9 cellular contexts compared by ENCODE assay signal in the genomic region with DNA sequence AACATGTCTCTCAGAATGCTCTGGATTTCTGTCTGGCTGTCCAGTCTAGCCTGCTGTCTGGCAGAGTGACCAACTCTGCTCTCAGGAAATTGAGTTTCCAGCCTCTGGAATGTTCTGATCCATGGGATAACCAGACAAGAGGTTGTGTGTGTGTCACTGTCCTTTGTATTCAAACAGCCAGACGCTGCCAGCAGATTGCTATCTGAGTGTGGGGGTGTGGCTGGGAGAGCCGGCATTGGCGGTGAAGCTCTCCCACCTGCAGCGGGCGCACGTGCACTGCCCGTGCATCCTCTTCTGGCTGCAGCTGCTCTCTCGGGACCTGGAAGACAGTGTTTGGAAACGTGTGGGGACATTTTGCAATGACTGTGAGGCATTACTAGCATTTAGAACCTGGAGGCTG. TPM values are rescaled to one million over a fixed set of nuclear protein-coding genes. Genes with fewer than 3 reads are reported as not detected.
DNase-seq lines count a peak whose midpoint lies in the region; ATAC-seq, FAIRE-seq and TF ChIP-seq lines count a peak whose summit lies in the region.
"Had no signal": no experiment of that assay in that cellular context is flagged by ENCODE, and none has a peak within 500 bp of the region (broad histone marks: within the 10 kb centered on the region; RNA-seq: fewer than 3 reads in every experiment).

No MANE protein-coding gene starts in this region.

- 16 to 33% methylated on average over 9 of the region's 9 CpGs for WGBS in pancreas, 2 donors

- H3K4me3 ChIP-seq in PC-9 (no peak overlapping the region), fibroblast of the aortic adventitia (ENCODE audit: low read depth, low read length) (no peak overlapping the region), pancreas (no peak overlapping the region)

- H3K27ac ChIP-seq in KOPT-K1 (ENCODE audit: low read depth, low read length, poor library complexity, severe bottlenecking) = peak overlapping the region; percentile 90
- H3K27ac ChIP-seq in PC-9 = peak overlapping the region; percentile 63
- no peak overlapping the region for H3K27ac ChIP-seq in pancreas

- H3K27me3 ChIP-seq in PC-9 (ENCODE audit: insufficient read depth, low read depth) = no peaks in the 10 kb centered on the region
- H3K27me3 ChIP-seq in pancreas = no peaks in the 10 kb centered on the region

- peak overlapping the region; percentile 69 for H3K4me2 ChIP-seq in PC-9

- intact Hi-C loops in PC-9 (cut with micrococcal nuclease; ENCODE audit: unreplicated experiment) (loop anchor here (1.0 to 2.0 kb wide), 2 partner anchors 49 to 52 kb away; no protein-coding TSS in a partner anchor), pancreas (cut with DNase I) (no loop called here)

- POLR2A ChIA-PET in PC-9 (lab: Charles Lee; ENCODE audit: unreplicated experiment) = interaction anchor here (0.6 kb wide), 1 partner anchor 139 kb away, joined by 4 read pairs; no protein-coding TSS in a partner anchor

- FAIRE-seq in pancreas (lab: Jason Lieb, UNC) = no peak
- FAIRE-seq: frontal cortex had no signal

- H3K36me3 ChIP-seq in KOPT-K1 (ENCODE audit: insufficient read depth, low read length) = no peaks in the 10 kb centered on the region
- H3K36me3 ChIP-seq in PC-9 (ENCODE audit: low read depth) = no peaks in the 10 kb centered on the region
- no peaks in the 10 kb centered on the region for H3K36me3 ChIP-seq in pancreas

- H3F3A ChIP-seq in PC-9 (ENCODE audit: insufficient read depth, low read depth) = peaks cover 34% of the 10 kb centered on the region; the same call in 1 of the 2 replicates

- ATAC-seq in pancreas (peak; percentile 73 to 87 (median 78)), HG03457 (IDR thresholded peaks at IDR 0.05; ENCODE audit: unreplicated experiment) (no peak)

- no peak overlapping the region for H2AFZ ChIP-seq in PC-9

- H3K9me3 ChIP-seq in KOPT-K1 (ENCODE audit: insufficient read depth, low read length, poor library complexity, severe bottlenecking) (no peaks in the 10 kb centered on the region), PC-9 (ENCODE audit: insufficient read depth, low read depth) (no peaks in the 10 kb centered on the region), pancreas (no peaks in the 10 kb centered on the region)

- no TSS peak for BruUV-seq in PC-9 (replicated peaks; lab: Mats Ljungman, UMichigan)

- no peaks in the 10 kb centered on the region for H3K9me2 ChIP-seq in PC-9 (ENCODE audit: insufficient read depth)

- H3K4me1 ChIP-seq in PC-9 (replicated peaks; ENCODE audit: insufficient read depth) (peaks cover 52% of the 10 kb centered on the region), pancreas (no peaks in the 10 kb centered on the region)

- peak; percentile 98 for DNase-seq in DMS153 treated with DMSO at 0.1 percent for 48 hours (lab: John Stamatoyannopoulos, UW; ENCODE audit: unreplicated experiment)
- peak; percentile 87 to 89 for DNase-seq in PC-9
- peak; percentile 41 for DNase-seq in fibroblast of the aortic adventitia (ENCODE audit: low read depth)
- peak in 4 of 6 donors; percentile 40 to 56 (median 44) for DNase-seq in pancreas
- DNase-seq in T-helper 1 cell = no peak
- DNase-seq in stimulated activated CD4-positive, alpha-beta T cell treated with anti-CD3 and anti-CD28 coated beads, Interleukin-4, amount 100 ng/mL, for 4 hours = no peak

- TF ChIP-seq CTCF in PC-9 (conservative IDR thresholded peaks at IDR 0.05) = no peak
- no peak for TF ChIP-seq CTCF in fibroblast of the aortic adventitia (IDR thresholded peaks at IDR 0.05; ENCODE audit: insufficient read depth, low read length)
- TF ChIP-seq CTCF in pancreas (IDR thresholded peaks at IDR 0.05) = no peak

- no peaks in the 10 kb centered on the region for H4K20me1 ChIP-seq in PC-9 (ENCODE audit: insufficient read depth)

- CTCF ChIA-PET in PC-9 (lab: Charles Lee) = interaction anchor here (0.5 to 1.8 kb wide), 2 partner anchors 50 to 1129 kb away, joined by 4 to 6 read pairs; no protein-coding TSS in a partner anchor

- H3K79me2 ChIP-seq in PC-9 (ENCODE audit: low read depth) = no peaks in the 10 kb centered on the region

RNA-seq across cellular contexts. Expression of a gene that starts 26.1 kb away (rescaled TPM):
- total RNA-seq in PC-9 (2021) (0.94 and 1.1 TPM in 2 replicates), fibroblast of the aortic adventitia (ENCODE audit: low replicate concordance) (under 0.01 and 0.08 TPM in 2 replicates), pancreas (under 1 TPM in 5 of 6 donors, not detected in 1; 0.04 to 0.37 (median 0.06) TPM)
- under 1 TPM; 0.12 to 0.15 TPM for polyA plus RNA-seq in pancreas

Comparison
In these comparisons a context has a peak if more than half of its experiments do, and no peak if none do; other contexts are left out.
1. DNase-seq: peak in DMS153 treated with DMSO at 0.1 percent for 48 hours (single experiment), PC-9 (2 of 2), fibroblast of the aortic adventitia (single experiment) and pancreas (4 of 6); none in T-helper 1 cell (0 of 5) and stimulated activated CD4-positive, alpha-beta T cell treated with anti-CD3 and anti-CD28 coated beads, Interleukin-4, amount 100 ng/mL, for 4 hours (0 of 2).
2. H3K27ac ChIP-seq: peak in KOPT-K1 (single experiment) and PC-9 (single experiment); none in pancreas (0 of 4).